Comparison of ENCODE assay signal across 8 cellular contexts in genomic region chr19:18109731-18110671, GRCh38.
A peak's percentile ranks its signal among the peaks of the same experiment; 100 is the strongest.
DNase-seq lines count a peak whose midpoint lies in the region; ATAC-seq lines count a peak whose summit lies in the region.

No MANE protein-coding gene starts in this region.

- H3K27ac ChIP-seq in angular gyrus (ENCODE audit: low read depth, low read length), result peak overlapping the region; percentile 75

- no peaks in the 10 kb centered on the region for H3K9me3 ChIP-seq in iPS-15b (ENCODE audit: control insufficient read depth, insufficient read depth, low read length)

- no peaks in the 10 kb centered on the region for H3K4me1 ChIP-seq in iPS-15b (ENCODE audit: control insufficient read depth, insufficient read depth, low read length)

- DNase-seq in NCI-H1105 treated with DMSO at 0.1 percent for 48 hours (lab: John Stamatoyannopoulos, UW) (peak; percentile 8), NCI-H1105 (lab: John Stamatoyannopoulos, UW) (no peak), OCI-M1 (lab: John Stamatoyannopoulos, UW) (peak; percentile 43), skeletal muscle cell (ENCODE audit: low read depth) (no peak)

- peaks cover 10% of the 10 kb centered on the region for H3K27me3 ChIP-seq in iPS-15b (ENCODE audit: control insufficient read depth, insufficient read depth, low read length)

- no peak overlapping the region for H3K9ac ChIP-seq in iPS-15b (ENCODE audit: low read depth, low read length)

- H3K4me3 ChIP-seq in iPS-15b (ENCODE audit: low read depth, low read length) (peak overlapping the region; percentile 85), skeletal muscle cell (ENCODE audit: low read depth, low read length) (peak overlapping the region; percentile 64)

- ATAC-seq in HG03097 (IDR thresholded peaks at IDR 0.05; ENCODE audit: low FRiP score, unreplicated experiment), result no peak
- no peak for ATAC-seq in HG03521 (IDR thresholded peaks at IDR 0.05; ENCODE audit: unreplicated experiment)

- no peaks in the 10 kb centered on the region for H3K36me3 ChIP-seq in iPS-15b (ENCODE audit: control insufficient read depth, insufficient read depth, low read length)

Comparison
In these comparisons a context has a peak if more than half of its experiments do, and no peak if none do; other contexts are left out.
1. DNase-seq: peak in NCI-H1105 treated with DMSO at 0.1 percent for 48 hours (single experiment) and OCI-M1 (single experiment); none in NCI-H1105 (single experiment) and skeletal muscle cell (single experiment).